ENCODE assay signal across 21 cellular contexts in genomic region chr6:701696-702479, GRCh38. TPM values are rescaled to one million over a fixed set of nuclear protein-coding genes. Genes with fewer than 3 reads are reported as not detected.
DNase-seq lines count a peak whose midpoint lies in the region; ATAC-seq, FAIRE-seq and TF ChIP-seq lines count a peak whose summit lies in the region.
"Had no signal": no experiment of that assay in that cellular context is flagged by ENCODE, and none has a peak within 500 bp of the region (broad histone marks: within the 10 kb centered on the region; RNA-seq: fewer than 3 reads in every experiment).

No MANE protein-coding gene starts in this region.

- no peak overlapping the region for H2AFZ ChIP-seq in GM23248

- H3K79me2 ChIP-seq in GM23248 (ENCODE audit: insufficient read depth): no peaks in the 10 kb centered on the region

- H4K20me1 ChIP-seq in GM23248 (ENCODE audit: insufficient read depth): no peaks in the 10 kb centered on the region

- H3K36me3 ChIP-seq in GM23248 (ENCODE audit: low read depth): no peaks in the 10 kb centered on the region
- H3K36me3 ChIP-seq in pancreas: no peaks in the 10 kb centered on the region
- H3K36me3 ChIP-seq: HAP-1, upper lobe of right lung had no signal

- no peaks in the 10 kb centered on the region for H3K27me3 ChIP-seq in GM23248 (replicated peaks; ENCODE audit: insufficient read depth)
- H3K27me3 ChIP-seq in pancreas: peaks cover 0 to 14% (median 0%) of the 10 kb centered on the region in 4 donors
- H3K27me3 ChIP-seq: upper lobe of right lung had no signal

- no peak for FAIRE-seq in pancreas (lab: Jason Lieb, UNC)

- H3K9me3 ChIP-seq in GM23248 (ENCODE audit: low read depth) (no peaks in the 10 kb centered on the region), pancreas (no peaks in the 10 kb centered on the region)
- H3K9me3 ChIP-seq: HAP-1, upper lobe of right lung had no signal

- H3K4me3 ChIP-seq in GM12865 (ENCODE audit: low read depth, low read length) (no peak overlapping the region), astrocyte of the spinal cord (ENCODE audit: low read depth, low read length) (no peak overlapping the region), GM23248 (no peak overlapping the region), pancreas (no peak overlapping the region)
- H3K4me3 ChIP-seq: HAP-1, upper lobe of right lung had no signal

- no peak for DNase-seq in GM12865 (ENCODE audit: low read depth)
- peak; percentile 15 for DNase-seq in HuH-7 (ENCODE audit: low spot score)
- DNase-seq in astrocyte of the spinal cord (ENCODE audit: low read depth, low spot score): no peak
- peak; percentile 48 for DNase-seq in iPS-NIHi7 (ENCODE audit: extremely low spot score)
- DNase-seq in SKM-1 treated with dmso at 0.1 percent for 144 hours (lab: John Stamatoyannopoulos, UW; ENCODE audit: unreplicated experiment): no peak
- no peak for DNase-seq in GM23248
- no peak for DNase-seq in mucosa of gallbladder (ENCODE audit: low spot score)
- no peak for DNase-seq in pancreas
- DNase-seq: activated gamma-delta T cell; aorta; head of caudate nucleus; islet precursor cell; mesenchymal stem cell; NCI-H2081 treated with DMSO at 0.1 percent for 48 hours; nephron progenitor cell; retina; stimulated activated naive CD8-positive, alpha-beta T cell treated with anti-CD3 and anti-CD28 coated beads, Interleukin-15, amount 100 ng/mL, for 72 hours; upper lobe of right lung had no signal

- H3K27ac ChIP-seq in GM23248 (no peak overlapping the region), pancreas (no peak overlapping the region)
- H3K27ac ChIP-seq: C4-2B, RWPE1, upper lobe of right lung had no signal

- no peaks in the 10 kb centered on the region for H3F3A ChIP-seq in GM23248 (ENCODE audit: insufficient read depth)

- in situ Hi-C loops in astrocyte of the spinal cord (cut with HindIII; ENCODE audit: low sequenced_read_pairs) (no loop called here), GM23248 (cut with MboI) (no loop called here)

- H3K4me1 ChIP-seq in GM23248 (ENCODE audit: insufficient read depth) (no peaks in the 10 kb centered on the region), pancreas (no peaks in the 10 kb centered on the region)
- H3K4me1 ChIP-seq: upper lobe of right lung had no signal

- no peak for ATAC-seq in pancreas
- ATAC-seq: stimulated activated naive CD8-positive, alpha-beta T cell treated with anti-CD3 and anti-CD28 coated beads, Interleukin-15, amount 100 ng/mL, for 72 hours; upper lobe of right lung had no signal

- H3K4me2 ChIP-seq in GM23248 (ENCODE audit: unreplicated experiment): no peak overlapping the region

- intact Hi-C loops in pancreas (cut with DNase I): no loop called here

- no peak overlapping the region for H3K9ac ChIP-seq in GM23248

- peak; percentile 8 for TF ChIP-seq CTCF in GM12865 (IDR thresholded peaks at IDR 0.05; ENCODE audit: insufficient read depth, low read depth, low read length, missing control alignments)
- TF ChIP-seq CTCF in astrocyte of the spinal cord (IDR thresholded peaks at IDR 0.05; ENCODE audit: low read depth, low read length): peak; percentile 17
- no peak for TF ChIP-seq CTCF in pancreas (IDR thresholded peaks at IDR 0.05)

- no peaks in the 10 kb centered on the region for H3K9me2 ChIP-seq in GM23248 (ENCODE audit: insufficient read depth)

- 62 to 70% methylated on average over 11 of the region's 11 CpGs for WGBS in GM23248 (ENCODE audit: low coverage in 1 of 2, low lambda C conversion rate in 2 of 2, missing lambda C conversion rate in 2 of 2), 2 experiments
- WGBS in pancreas, 2 donors: 60 to 70% methylated on average over 11 of the region's 11 CpGs

RNA-seq across cellular contexts. Expression of gene EXOC2, which starts 8.9 kb away (rescaled TPM):
- total RNA-seq in GM23248 (2014; rRNA removed; shearing (Covaris generic)): 23.0 and 32.9 TPM in 2 replicates
- polyA plus RNA-seq in GM23248 (2016; fragmentation: Nextera tagmentation; extraction: Ambion mirVana) (17.5 and 18.5 TPM in 2 replicates), pancreas (1 to 10 TPM; 2.5 to 6.7 TPM)
- total RNA-seq in mucosa of gallbladder (20.7 TPM), pancreas (10 to 100 TPM in 1 of 6 donors, 1 to 10 TPM in 5; 5.8 to 10.3 (median 6.4) TPM)

RNA-seq across cellular contexts. Expression of gene HUS1B, which starts 45.0 kb away (rescaled TPM):
- 0.32 TPM in 1 of 2 replicates, not detected in the other for total RNA-seq in GM23248 (2014; rRNA removed; shearing (Covaris generic))
- polyA plus RNA-seq in GM23248 (2016; fragmentation: Nextera tagmentation; extraction: Ambion mirVana) (not detected in 2 replicates), pancreas (under 1 TPM; 0.12 to 0.30 TPM)
- total RNA-seq in mucosa of gallbladder (0.46 TPM), pancreas (under 1 TPM in 4 of 6 donors, not detected in 2; 0.32 to 0.81 (median 0.49) TPM)

Comparison
In these comparisons a context has a peak if more than half of its experiments do, and no peak if none do; other contexts are left out.
1. DNase-seq: peak in HuH-7 (single experiment) and iPS-NIHi7 (single experiment); none in GM12865 (single experiment), astrocyte of the spinal cord (single experiment), SKM-1 treated with dmso at 0.1 percent for 144 hours (single experiment), GM23248 (single experiment), mucosa of gallbladder (single experiment) and pancreas (0 of 6).
2. CTCF ChIP-seq: peak in GM12865 (single experiment) and astrocyte of the spinal cord (single experiment); none in pancreas (0 of 4).